1 cellular context compared by ENCODE assay signal in genomic region chr1:39493043-39493810, GRCh38.
TF ChIP-seq lines count a peak whose summit lies in the region.

No MANE protein-coding gene starts in this region.

TF ChIP-seq in K562, 482 proteins besides CTCF, POLR2A, EP300 and RAD21:
- 0 out of 2 replicates have a peak, but pooled peaks have one; percentile 74 for TF ChIP-seq EZH2 (IDR thresholded peaks at IDR 0.05; ENCODE audit: borderline replicate concordance, low read depth, low read length)
